10 cellular contexts compared by ENCODE assay signal in genomic region chr10:28991326-28991725, GRCh38.
A peak's percentile ranks its signal among the peaks of the same experiment; 100 is the strongest.
DNase-seq lines count a peak whose midpoint lies in the region; FAIRE-seq and TF ChIP-seq lines count a peak whose summit lies in the region.
"Had no signal": no experiment of that assay in that cellular context is flagged by ENCODE, and none has a peak within 500 bp of the region (broad histone marks: within the 10 kb centered on the region; RNA-seq: fewer than 3 reads in every experiment).

No MANE protein-coding gene starts in this region.

- H3K36me3 ChIP-seq in kidney epithelial cell (ENCODE audit: control insufficient read depth, insufficient read depth, low read length) = no peaks in the 10 kb centered on the region
- H3K36me3 ChIP-seq: right lobe of liver, WERI-Rb-1 had no signal

- no peaks in the 10 kb centered on the region for H3K27me3 ChIP-seq in kidney epithelial cell (ENCODE audit: control insufficient read depth, insufficient read depth, low read length)
- H3K27me3 ChIP-seq: right lobe of liver had no signal

- no peak for FAIRE-seq in HTR-8/SVneo (lab: Jason Lieb, UNC)

- TF ChIP-seq CTCF in kidney epithelial cell (IDR thresholded peaks at IDR 0.05; ENCODE audit: insufficient read depth, low read length, poor library complexity, severe bottlenecking) = no peak

- H3K4me3 ChIP-seq in kidney epithelial cell (ENCODE audit: low read depth, low read length) = no peak overlapping the region
- H3K4me3 ChIP-seq: right lobe of liver had no signal

- DNase-seq in AG08396 (ENCODE audit: low spot score) (peak; percentile 34), HS-27A (ENCODE audit: low read depth) (peak; percentile 63), cerebellar cortex (ENCODE audit: low spot score) (peak; percentile 3), kidney epithelial cell (ENCODE audit: low read depth) (peak; percentile 70), ecto neural progenitor cell (ENCODE audit: low spot score) (no peak), Kasumi-1 (lab: John Stamatoyannopoulos, UW) (no peak), NK-92 (lab: John Stamatoyannopoulos, UW; ENCODE audit: unreplicated experiment) (no peak), HTR-8/SVneo (ENCODE audit: insufficient read length, low spot score) (no peak)

Comparison
In these comparisons a context has a peak if more than half of its experiments do, and no peak if none do; other contexts are left out.
1. DNase-seq: peak in AG08396 (single experiment), HS-27A (single experiment), cerebellar cortex (single experiment) and kidney epithelial cell (single experiment); none in ecto neural progenitor cell (single experiment), Kasumi-1 (0 of 2), NK-92 (single experiment) and HTR-8/SVneo (single experiment).